Comparison of ENCODE assay signal across 10 cellular contexts in the genomic region with DNA sequence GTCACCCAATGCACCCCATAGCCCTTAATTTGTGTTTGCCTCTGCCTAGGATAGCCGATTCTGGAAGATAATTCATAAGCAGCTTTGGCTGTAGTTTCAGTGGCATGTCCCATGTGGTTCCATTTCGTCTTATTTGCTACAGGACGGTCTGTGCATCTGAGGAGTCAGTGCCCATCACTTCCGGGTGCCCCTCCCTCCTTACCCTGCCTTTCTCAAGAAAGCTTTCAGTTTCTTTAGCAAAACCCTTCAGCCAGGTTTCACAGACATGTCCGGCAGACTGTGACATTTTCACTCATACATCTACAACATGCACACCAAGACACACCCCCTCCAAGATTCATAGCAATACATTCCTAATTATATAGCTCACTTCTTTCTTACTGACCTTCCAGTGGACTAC. TPM values are rescaled to one million over a fixed set of nuclear protein-coding genes. Genes with fewer than 3 reads are reported as not detected.
DNase-seq lines count a peak whose midpoint lies in the region; ATAC-seq and TF ChIP-seq lines count a peak whose summit lies in the region.
"Had no signal": no experiment of that assay in that cellular context is flagged by ENCODE, and none has a peak within 500 bp of the region (broad histone marks: within the 10 kb centered on the region; RNA-seq: fewer than 3 reads in every experiment).

No MANE protein-coding gene starts in this region.

- H3K27me3 Mint-ChIP-seq in naive thymus-derived CD8-positive, alpha-beta T cell = peaks cover 0 to 5% (median 3%) of the 10 kb centered on the region in 5 donors
- H3K27me3 Mint-ChIP-seq in MCF 10A (ENCODE audit: insufficient read depth, unreplicated experiment) = no peaks in the 10 kb centered on the region

- no peak for TF ChIP-seq CTCF in BE2C (IDR thresholded peaks at IDR 0.05; ENCODE audit: low read depth, low read length)
- TF ChIP-seq CTCF in testis (IDR thresholded peaks at IDR 0.05) = no peak
- no peak for TF ChIP-seq CTCF in MCF 10A (IDR thresholded peaks at IDR 0.05; ENCODE audit: unreplicated experiment)

- no peaks in the 10 kb centered on the region for H3K27me3 ChIP-seq in BE2C
- no peaks in the 10 kb centered on the region for H3K27me3 ChIP-seq in testis

- H3K27ac ChIP-seq in testis = no peak overlapping the region

- BruUV-seq in MCF 10A (replicated peaks; lab: Mats Ljungman, UMichigan) = no TSS peak

- H3K36me3 ChIP-seq in BE2C = no peaks in the 10 kb centered on the region
- H3K36me3 ChIP-seq in testis (ENCODE audit: low read depth, missing control alignments) = no peaks in the 10 kb centered on the region

- H3K4me3 Mint-ChIP-seq in naive thymus-derived CD8-positive, alpha-beta T cell = peak overlapping the region in 9 of 10 donors; percentile 12 to 63 (median 35)
- no peak overlapping the region for H3K4me3 Mint-ChIP-seq in MCF 10A (ENCODE audit: unreplicated experiment)

- peak in 3 of 10 donors; percentile 3 to 13 (median 4) for DNase-seq in naive thymus-derived CD8-positive, alpha-beta T cell
- no peak for DNase-seq in BE2C
- no peak for DNase-seq in testis
- no peak for DNase-seq in putamen (ENCODE audit: low spot score)
- no peak for DNase-seq in MCF 10A (ENCODE audit: unreplicated experiment)
- DNase-seq: GOT3 had no signal

- CTCF ChIA-PET in MCF 10A (lab: Yijun Ruan, JAX) = interaction anchor here (2.7 kb wide), 1 partner anchor 44 kb away, joined by 13 read pairs; no protein-coding TSS in a partner anchor

- H3K4me3 ChIP-seq in BE2C (ENCODE audit: low read depth, low read length) = no peak overlapping the region
- no peak overlapping the region for H3K4me3 ChIP-seq in testis

- ATAC-seq in GM18873 (IDR thresholded peaks at IDR 0.05; ENCODE audit: low FRiP score, unreplicated experiment) (peak; percentile 99), GM21717 (IDR thresholded peaks at IDR 0.05; ENCODE audit: unreplicated experiment) (peak; percentile 98), HG03460 (IDR thresholded peaks at IDR 0.05; ENCODE audit: unreplicated experiment) (peak; percentile 97)
- ATAC-seq in naive thymus-derived CD8-positive, alpha-beta T cell = peak in 1 of 2 donors; percentile 40

- intact Hi-C loops in testis (cut with DNase I; ENCODE audit: low total_unique reads) = no loop called here
- intact Hi-C loops in MCF 10A (cut with micrococcal nuclease) = no loop called here

- POLR2A ChIA-PET in naive thymus-derived CD8-positive, alpha-beta T cell (lab: Charles Lee) = no interaction called here
- POLR2A ChIA-PET in MCF 10A (lab: Yijun Ruan, JAX) = no interaction called here

- WGBS in testis, 2 donors = 84 to 88% methylated on average over 5 of the region's 5 CpGs

- H3K9me3 Mint-ChIP-seq in naive thymus-derived CD8-positive, alpha-beta T cell = no peaks in the 10 kb centered on the region
- no peaks in the 10 kb centered on the region for H3K9me3 Mint-ChIP-seq in MCF 10A (ENCODE audit: unreplicated experiment)

- H3K36me3 Mint-ChIP-seq in naive thymus-derived CD8-positive, alpha-beta T cell = no peaks in the 10 kb centered on the region
- H3K36me3 Mint-ChIP-seq in MCF 10A (ENCODE audit: insufficient read depth, unreplicated experiment) = no peaks in the 10 kb centered on the region

- peaks cover 6 to 14% (median 11%) of the 10 kb centered on the region in 4 donors for H3K4me1 Mint-ChIP-seq in naive thymus-derived CD8-positive, alpha-beta T cell
- no peaks in the 10 kb centered on the region for H3K4me1 Mint-ChIP-seq in MCF 10A (ENCODE audit: insufficient read depth, unreplicated experiment)

- H3K27ac Mint-ChIP-seq in naive thymus-derived CD8-positive, alpha-beta T cell = peak overlapping the region in 3 of 10 donors; percentile 9 to 44 (median 36)
- H3K27ac Mint-ChIP-seq in MCF 10A (ENCODE audit: low read depth, unreplicated experiment) = no peak overlapping the region

- H3K4me1 ChIP-seq in BE2C = no peaks in the 10 kb centered on the region
- H3K4me1 ChIP-seq in testis = no peaks in the 10 kb centered on the region

- no peaks in the 10 kb centered on the region for H3K9me3 ChIP-seq in BE2C
- H3K9me3 ChIP-seq in testis = no peaks in the 10 kb centered on the region

- TF ChIP-seq POLR2A in testis (IDR thresholded peaks at IDR 0.05) = no peak

RNA-seq across cellular contexts. Expression of gene TP53AIP1, which starts 14.3 kb away (rescaled TPM):
- not detected for total RNA-seq in naive thymus-derived CD8-positive, alpha-beta T cell
- polyA plus RNA-seq in naive thymus-derived CD8-positive, alpha-beta T cell = not detected
- not detected for polyA plus RNA-seq in BE2C (2012; ENCODE audit: insufficient read depth, insufficient read length, low read depth)
- 1 to 10 TPM in 1 of 2 donors, under 1 TPM in 1; 0.94 to 1.8 TPM for total RNA-seq in testis
- 1.1 TPM for polyA plus RNA-seq in testis (ENCODE audit: insufficient read depth, low read depth, low replicate concordance)
- 4.5 and 5.8 TPM in 2 replicates for total RNA-seq in MCF 10A (2022)

RNA-seq across cellular contexts. Expression of gene KCNJ5, which starts 37.2 kb away (rescaled TPM):
- not detected for total RNA-seq in naive thymus-derived CD8-positive, alpha-beta T cell
- not detected for polyA plus RNA-seq in naive thymus-derived CD8-positive, alpha-beta T cell
- polyA plus RNA-seq in BE2C (2012; ENCODE audit: insufficient read depth, insufficient read length, low read depth) = not detected
- total RNA-seq in testis = 1 to 10 TPM in 1 of 2 donors, under 1 TPM in 1; 0.55 to 1.5 TPM
- 2.1 TPM for polyA plus RNA-seq in testis (ENCODE audit: insufficient read depth, low read depth, low replicate concordance)
- total RNA-seq in MCF 10A (2022) = not detected in 2 replicates
- total RNA-seq: myocyte had no signal
